ENCODE assay signal across 8 cellular contexts in genomic region chr9:31908158-31908890, GRCh38.
DNase-seq lines count a peak whose midpoint lies in the region; ATAC-seq and TF ChIP-seq lines count a peak whose summit lies in the region.

No MANE protein-coding gene starts in this region.

- no peak overlapping the region for H2AFZ ChIP-seq in HCT116 (ENCODE audit: low read depth, low read length, poor library complexity, severe bottlenecking)

- no peak overlapping the region for H3K4me3 ChIP-seq in HCT116 (replicated peaks in 1 of 2; ENCODE audit: low read depth in 1 of 2, low read length in 2 of 2)
- no peak overlapping the region for H3K4me3 ChIP-seq in gastrocnemius medialis

- no peaks in the 10 kb centered on the region for H3K36me3 ChIP-seq in HCT116 (ENCODE audit: control insufficient read depth in 1 of 2, insufficient read depth in 2 of 2, low read length in 2 of 2)
- no peaks in the 10 kb centered on the region for H3K36me3 ChIP-seq in gastrocnemius medialis

- H3K9ac ChIP-seq in HCT116 (ENCODE audit: low read length): no peak overlapping the region

- H3K4me2 ChIP-seq in HCT116 (ENCODE audit: low read length): peak overlapping the region; percentile 34

- in situ Hi-C loops in gastrocnemius medialis (cut with MboI; ENCODE audit: low sequenced_read_pairs in 4 of 4): loop anchor here in 1 of 4 donors (10.0 kb wide), 1 partner anchor 64 kb away; no protein-coding TSS in a partner anchor

- ATAC-seq in GM18519 (IDR thresholded peaks at IDR 0.05; ENCODE audit: low FRiP score, unreplicated experiment) (peak; percentile 92), HCT116 (peak; percentile 47), foreskin keratinocyte (peak; percentile 89), gastrocnemius medialis (no peak), left lobe of liver (no peak)

- TF ChIP-seq POLR2A in HCT116 (IDR thresholded peaks at IDR 0.05; ENCODE audit: borderline replicate concordance, extremely low read depth, insufficient read depth, insufficient read length): no peak
- no peak for TF ChIP-seq POLR2A in gastrocnemius medialis (IDR thresholded peaks at IDR 0.05)

- CTCF ChIA-PET in HCT116 (lab: Charles Lee): no interaction called here

- H3K9me3 ChIP-seq in HCT116 (ENCODE audit: control insufficient read depth in 1 of 2, insufficient read depth in 1 of 2, low read depth in 1 of 2, low read length in 2 of 2) (no peaks in the 10 kb centered on the region), gastrocnemius medialis (no peaks in the 10 kb centered on the region)

- TF ChIP-seq CTCF in HCT116 (IDR thresholded peaks at IDR 0.05 in 2 of 3, conservative IDR thresholded peaks at IDR 0.05 in 1 of 3; ENCODE audit: borderline replicate concordance in 1 of 3, insufficient read depth in 1 of 3, low read depth in 2 of 3, low read length in 2 of 3): no peak
- TF ChIP-seq CTCF in foreskin keratinocyte (conservative IDR thresholded peaks at IDR 0.05): no peak
- no peak for TF ChIP-seq CTCF in gastrocnemius medialis (IDR thresholded peaks at IDR 0.05 in 4 of 5, conservative IDR thresholded peaks at IDR 0.05 in 1 of 5)

- RAD21 ChIA-PET in HCT116 (lab: Charles Lee; ENCODE audit: low non-redundant PET in 1 of 2, low total read pairs in 2 of 2, uncharacterized antibody in 2 of 2, unreplicated experiment in 2 of 2): interaction anchor here in 1 of 2 experiments (0.7 kb wide), 1 partner anchor 66 kb away, joined by 3 read pairs; no protein-coding TSS in a partner anchor

- no peak for TF ChIP-seq RAD21 in HCT116 (IDR thresholded peaks at IDR 0.05; ENCODE audit: low read depth)

- H3K9me2 ChIP-seq in HCT116 (ENCODE audit: insufficient read depth): no peaks in the 10 kb centered on the region

- H3K79me2 ChIP-seq in HCT116 (ENCODE audit: insufficient read depth, low read length): peaks cover 18% of the 10 kb centered on the region

- DNase-seq in HCT116 (ENCODE audit: low read depth, low spot score) (peak; percentile 63), LoVo (ENCODE audit: low spot score) (peak; percentile 68), foreskin keratinocyte (peak; percentile 62 to 80), gastrocnemius medialis (no peak), left lobe of liver (ENCODE audit: low spot score) (no peak), KG1 (lab: John Stamatoyannopoulos, UW) (no peak), GM19238 (ENCODE audit: insufficient read length, low spot score) (no peak)

- H3K27ac ChIP-seq in HCT116 (ENCODE audit: low read depth, low read length) (no peak overlapping the region), foreskin keratinocyte (no peak overlapping the region), gastrocnemius medialis (no peak overlapping the region)

- H3K27me3 ChIP-seq in HCT116 (ENCODE audit: insufficient read depth, low read length) (no peaks in the 10 kb centered on the region), foreskin keratinocyte (no peaks in the 10 kb centered on the region), gastrocnemius medialis (no peaks in the 10 kb centered on the region)

- intact Hi-C loops in HCT116 (cut with micrococcal nuclease) (no loop called here), gastrocnemius medialis (cut with DNase I; ENCODE audit: low total_unique reads) (no loop called here)

- POLR2A ChIA-PET in HCT116 (lab: Charles Lee): no interaction called here

- H3K4me1 ChIP-seq in HCT116 (ENCODE audit: control insufficient read depth in 1 of 2, insufficient read depth in 2 of 2, low read length in 2 of 2) (peaks cover 12 to 20% of the 10 kb centered on the region in 2 experiments), foreskin keratinocyte (no peaks in the 10 kb centered on the region), gastrocnemius medialis (no peaks in the 10 kb centered on the region)

- H4K20me1 ChIP-seq in HCT116 (ENCODE audit: insufficient read depth): no peaks in the 10 kb centered on the region

- no TSS peak for BruUV-seq in HCT116 (replicated peaks; lab: Mats Ljungman, UMichigan)

TF ChIP-seq in HCT116, 20 proteins besides CTCF, POLR2A, EP300 and RAD21:
- TF ChIP-seq CEBPB (IDR thresholded peaks at IDR 0.05; ENCODE audit: low read depth): no peak
- no peak for TF ChIP-seq YY1 (IDR thresholded peaks at IDR 0.05; ENCODE audit: extremely low read depth, insufficient replicate concordance, low read depth, low read length)
- peak; percentile 45; the same call in 1 of the 2 replicates for TF ChIP-seq CBX3 (IDR thresholded peaks at IDR 0.05; ENCODE audit: low read depth)
- TF ChIP-seq REST (IDR thresholded peaks at IDR 0.05; ENCODE audit: low read depth): no peak
- 0 out of 2 replicates have a peak, but pooled peaks have one; percentile 28 for TF ChIP-seq JUND (IDR thresholded peaks at IDR 0.05)
- no peak for TF ChIP-seq ELF1 (IDR thresholded peaks at IDR 0.05; ENCODE audit: borderline replicate concordance, low read depth)
- TF ChIP-seq, protein P1, sequence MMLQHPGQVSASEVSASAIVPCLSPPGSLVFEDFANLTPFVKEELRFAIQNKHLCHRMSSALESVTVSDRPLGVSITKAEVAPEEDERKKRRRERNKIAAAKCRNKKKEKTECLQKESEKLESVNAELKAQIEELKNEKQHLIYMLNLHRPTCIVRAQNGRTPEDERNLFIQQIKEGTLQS (IDR thresholded peaks at IDR 0.05): no peak
- TF ChIP-seq, protein P2, sequence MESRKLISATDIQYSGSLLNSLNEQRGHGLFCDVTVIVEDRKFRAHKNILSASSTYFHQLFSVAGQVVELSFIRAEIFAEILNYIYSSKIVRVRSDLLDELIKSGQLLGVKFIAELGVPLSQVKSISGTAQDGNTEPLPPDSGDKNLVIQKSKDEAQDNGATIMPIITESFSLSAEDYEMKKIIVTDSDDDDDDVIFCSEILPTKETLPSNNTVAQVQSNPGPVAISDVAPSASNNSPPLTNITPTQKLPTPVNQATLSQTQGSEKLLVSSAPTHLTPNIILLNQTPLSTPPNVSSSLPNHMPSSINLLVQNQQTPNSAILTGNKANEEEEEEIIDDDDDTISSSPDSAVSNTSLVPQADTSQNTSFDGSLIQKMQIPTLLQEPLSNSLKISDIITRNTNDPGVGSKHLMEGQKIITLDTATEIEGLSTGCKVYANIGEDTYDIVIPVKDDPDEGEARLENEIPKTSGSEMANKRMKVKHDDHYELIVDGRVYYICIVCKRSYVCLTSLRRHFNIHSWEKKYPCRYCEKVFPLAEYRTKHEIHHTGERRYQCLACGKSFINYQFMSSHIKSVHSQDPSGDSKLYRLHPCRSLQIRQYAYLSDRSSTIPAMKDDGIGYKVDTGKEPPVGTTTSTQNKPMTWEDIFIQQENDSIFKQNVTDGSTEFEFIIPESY (IDR thresholded peaks at IDR 0.05; ENCODE audit: extremely low read depth, insufficient replicate concordance, low read length): no peak
- TF ChIP-seq ZNF274 (IDR thresholded peaks at IDR 0.05; ENCODE audit: low read depth, low read length): no peak
- no peak for TF ChIP-seq EZH2 (IDR thresholded peaks at IDR 0.05)
- no peak for TF ChIP-seq ZFX (IDR thresholded peaks at IDR 0.05)
- TF ChIP-seq EZH2phosphoT487 (IDR thresholded peaks at IDR 0.05; ENCODE audit: borderline replicate concordance): no peak
- TF ChIP-seq SIN3A (IDR thresholded peaks at IDR 0.05; ENCODE audit: low read depth): no peak
- TF ChIP-seq EGR1 (IDR thresholded peaks at IDR 0.05; ENCODE audit: low read depth): no peak
- TF ChIP-seq MAX (IDR thresholded peaks at IDR 0.05): no peak
- peak; percentile 71 for TF ChIP-seq TCF7L2 (IDR thresholded peaks at IDR 0.05; ENCODE audit: borderline replicate concordance, extremely low read depth, insufficient read depth, insufficient read length)
- TF ChIP-seq SRF (IDR thresholded peaks at IDR 0.05; ENCODE audit: low read depth): no peak
- no peak for TF ChIP-seq FOSL1 (IDR thresholded peaks at IDR 0.05; ENCODE audit: low read depth)
- TF ChIP-seq SP1 (IDR thresholded peaks at IDR 0.05; ENCODE audit: low read depth): peak; percentile 41
- TF ChIP-seq POLR2AphosphoS5 (IDR thresholded peaks at IDR 0.05; ENCODE audit: low read depth, low read length): no peak
TF ChIP-seq in HCT116: peak in this region for 4.

Comparison
In these comparisons a context has a peak if more than half of its experiments do, and no peak if none do; other contexts are left out.
1. ATAC-seq: peak in GM18519 (single experiment), HCT116 (single experiment) and foreskin keratinocyte (single experiment); none in gastrocnemius medialis (0 of 2) and left lobe of liver (single experiment).
2. DNase-seq: peak in HCT116 (single experiment), LoVo (single experiment) and foreskin keratinocyte (2 of 2); none in gastrocnemius medialis (0 of 2), left lobe of liver (single experiment), KG1 (single experiment) and GM19238 (single experiment).